ENCODE assay signal across 27 cellular contexts in the genomic region with DNA sequence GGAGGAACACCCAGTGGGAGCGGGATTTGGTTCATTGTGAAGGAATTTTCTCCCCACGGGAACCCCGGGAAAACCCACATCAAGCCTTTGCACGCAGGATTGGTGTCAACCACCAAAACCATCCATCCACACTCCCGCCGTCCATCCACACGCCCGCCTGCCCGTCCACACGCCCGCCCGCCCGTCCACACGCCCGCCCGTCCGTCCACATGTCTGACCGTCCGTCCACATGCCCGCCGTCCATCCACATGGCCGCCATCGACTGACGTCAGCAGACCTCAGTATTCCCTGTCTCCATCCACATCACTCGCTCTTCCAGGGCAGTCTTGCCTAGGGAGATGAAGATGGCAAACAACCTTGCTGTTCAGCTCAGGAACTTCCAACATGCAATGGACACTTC. TPM values are rescaled to one million over a fixed set of nuclear protein-coding genes. Genes with fewer than 3 reads are reported as not detected.
DNase-seq lines count a peak whose midpoint lies in the region; ATAC-seq, FAIRE-seq and TF ChIP-seq lines count a peak whose summit lies in the region.
"Had no signal": no experiment of that assay in that cellular context is flagged by ENCODE, and none has a peak within 500 bp of the region (broad histone marks: within the 10 kb centered on the region; RNA-seq: fewer than 3 reads in every experiment).

No MANE protein-coding gene starts in this region.

- no peaks in the 10 kb centered on the region for H3K23me2 ChIP-seq in H1 (ENCODE audit: low read depth, low read length)

- no peak for TF ChIP-seq POLR2A in GM12892 (IDR thresholded peaks at IDR 0.05; ENCODE audit: low read depth, low read length)
- TF ChIP-seq POLR2A in H1 (IDR thresholded peaks at IDR 0.05; ENCODE audit: control extremely low read depth in 1 of 2, low read depth in 2 of 2, low read length in 2 of 2), result no peak
- no peak for TF ChIP-seq POLR2A in thyroid gland (IDR thresholded peaks at IDR 0.05)

- peak; percentile 37 for DNase-seq in Right ventricle myocardium superior
- no peak for DNase-seq in left cardiac atrium
- DNase-seq in GM12892 (ENCODE audit: insufficient read length), result no peak
- DNase-seq in H1 (ENCODE audit: low read depth in 1 of 2, low spot score in 2 of 2), result no peak
- no peak for DNase-seq in thyroid gland
- DNase-seq in NCI-H1417 treated with DMSO at 0.1 percent for 48 hours (lab: John Stamatoyannopoulos, UW), result no peak
- DNase-seq in stimulated activated CD4-positive, alpha-beta T cell treated with anti-CD3 and anti-CD28 coated beads, Interleukin-2, amount 100 ng/mL, for 24 hours, result no peak
- DNase-seq: activated naive CD4-positive, alpha-beta T cell treated with anti-CD3 and anti-CD28 coated beads, Interleukin-2, amount 50 U/mL, for 16 hours; CD8-positive, alpha-beta memory T cell; cortex of kidney; DMS 273 treated with DMSO at 0.1 percent for 48 hours; EL; endodermal cell; Karpas-422; mesenchymal stem cell; NCI-H146; nucleus accumbens; OCI-M1 had no signal

- no peak overlapping the region for H2BK12ac ChIP-seq in H1 (ENCODE audit: low read depth, low read length)

- no peaks in the 10 kb centered on the region for H3K27me3 ChIP-seq in H1 (replicated peaks in 1 of 4; ENCODE audit: control insufficient read depth in 3 of 4, extremely low read depth in 1 of 4, insufficient read depth in 3 of 4, low read length in 3 of 4)
- no peaks in the 10 kb centered on the region for H3K27me3 ChIP-seq in thyroid gland
- H3K27me3 ChIP-seq: hepatocyte had no signal

- ATAC-seq in Right ventricle myocardium superior (ENCODE audit: poor library complexity) (no peak), left cardiac atrium (no peak)
- ATAC-seq: activated CD4-positive, CD25-positive, alpha-beta regulatory T cell treated with anti-CD3 and anti-CD28 coated beads, Interleukin-2, amount 50 U/mL, for 24 hours; HCT116 had no signal

- no peaks in the 10 kb centered on the region for H4K20me1 ChIP-seq in H1 (replicated peaks in 1 of 2; ENCODE audit: control insufficient read depth in 1 of 2, insufficient read depth in 2 of 2, low read length in 2 of 2)

- peak overlapping the region; percentile 40; the same call in 1 of the 2 replicates for H2BK15ac ChIP-seq in H1 (ENCODE audit: low read length)

- POLR2A ChIA-PET in H1 (lab: Charles Lee; ENCODE audit: partially characterized antibody), result no interaction called here

- no peak for TF ChIP-seq CTCF in H1 (IDR thresholded peaks at IDR 0.05; ENCODE audit: control extremely low read depth in 1 of 3, insufficient read depth in 1 of 3, low read depth in 1 of 3, low read length in 3 of 3)
- TF ChIP-seq CTCF in thyroid gland (IDR thresholded peaks at IDR 0.05), result no peak

- H3K9ac ChIP-seq in H1 (replicated peaks in 1 of 4; ENCODE audit: extremely low read depth in 1 of 4, low read depth in 3 of 4, low read length in 3 of 4), result no peak overlapping the region

- no peak for TF ChIP-seq EP300 in H1 (IDR thresholded peaks at IDR 0.05; ENCODE audit: borderline replicate concordance in 1 of 2, low read depth in 2 of 2, low read length in 2 of 2)

- H3K18ac ChIP-seq in H1 (ENCODE audit: extremely low read depth, low read length), result no peak overlapping the region

- no peak overlapping the region for H4K8ac ChIP-seq in H1 (ENCODE audit: extremely low read depth, insufficient read depth, low read length)

- no peak overlapping the region for H3K27ac ChIP-seq in H1 (ENCODE audit: low read depth, low read length)
- peak overlapping the region; percentile 31 to 77 (median 74) for H3K27ac ChIP-seq in thyroid gland
- H3K27ac ChIP-seq: esophagus muscularis mucosa, hepatocyte, SK-N-MC had no signal

- peak; percentile 21 for FAIRE-seq in GM12892 (lab: Jason Lieb, UNC)
- no peak for FAIRE-seq in H1 (lab: Jason Lieb, UNC)
- FAIRE-seq: astrocyte, frontal cortex, TTC549 had no signal

- H3K4me3 ChIP-seq in H1 (ENCODE audit: extremely low read depth in 1 of 4, insufficient read depth in 2 of 4, low read depth in 3 of 4, low read length in 4 of 4) (no peak overlapping the region), thyroid gland (replicated peaks in 1 of 3) (no peak overlapping the region)
- H3K4me3 ChIP-seq: esophagus muscularis mucosa, hepatocyte, SK-N-MC had no signal

- no peak overlapping the region for H3K14ac ChIP-seq in H1 (ENCODE audit: insufficient read length)

- H3K9me3 ChIP-seq in H1 (ENCODE audit: insufficient read depth in 2 of 2, low read depth in 1 of 2, low read length in 1 of 2) (no peaks in the 10 kb centered on the region), thyroid gland (no peaks in the 10 kb centered on the region)
- H3K9me3 ChIP-seq: esophagus muscularis mucosa had no signal

- H4K91ac ChIP-seq in H1 (replicated peaks; ENCODE audit: insufficient read length, low read length), result no peak overlapping the region

- no peaks in the 10 kb centered on the region for H3K79me2 ChIP-seq in H1 (ENCODE audit: control insufficient read depth in 1 of 2, insufficient read depth in 2 of 2, low read length in 2 of 2)
- H3K79me2 ChIP-seq: hepatocyte had no signal

- no peak overlapping the region for H3K4me2 ChIP-seq in H1 (ENCODE audit: insufficient read depth in 1 of 2, low read depth in 2 of 2, low read length in 2 of 2)
- H3K4me2 ChIP-seq: hepatocyte had no signal

- H3K4me1 ChIP-seq in H1 (replicated peaks in 1 of 4; ENCODE audit: control insufficient read depth in 3 of 4, insufficient read depth in 4 of 4, low read length in 3 of 4) (peaks cover 0 to 14% (median 5%) of the 10 kb centered on the region in 4 experiments; a peak in 6 of 7 replicates), thyroid gland (peaks cover 18 to 66% of the 10 kb centered on the region in 2 donors)

- CTCF ChIA-PET in H1 (lab: Charles Lee; ENCODE audit: partially characterized antibody), result interaction anchor here (1.4 to 3.4 kb wide), 4 partner anchors 15 to 409 kb away, joined by 3 to 25 read pairs (median 7); no protein-coding TSS in a partner anchor

- no peak for TF ChIP-seq RAD21 in H1 (IDR thresholded peaks at IDR 0.05 in 1 of 2, conservative IDR thresholded peaks at IDR 0.05 in 1 of 2; ENCODE audit: low read depth in 2 of 2, low read length in 2 of 2)

- H3K79me1 ChIP-seq in H1 (ENCODE audit: low read depth, low read length), result no peaks in the 10 kb centered on the region

- no peak overlapping the region for H3K4ac ChIP-seq in H1 (replicated peaks; ENCODE audit: insufficient read length, low read depth, low read length)

- 95% methylated on average over 21 of the region's 25 CpGs; no CpG with 5 or more reads in 1 of the 2 experiments for WGBS in H1 (ENCODE audit: extremely low coverage in 1 of 2, insufficient coverage in 1 of 2, insufficient read length in 1 of 2, insufficient replicate concordance in 2 of 2, low coverage in 1 of 2, low lambda C conversion rate in 2 of 2, missing lambda C conversion rate in 1 of 2), 2 experiments
- WGBS in thyroid gland, 2 donors, result 91 to 94% methylated on average over 25 of the region's 25 CpGs

- H2AFZ ChIP-seq in H1 (ENCODE audit: low read length), result no peak overlapping the region
- H2AFZ ChIP-seq: hepatocyte had no signal

- H3K23ac ChIP-seq in H1 (ENCODE audit: insufficient read length), result no peak overlapping the region

- no peak overlapping the region for H2AK5ac ChIP-seq in H1 (ENCODE audit: low read depth, low read length)

- no peaks in the 10 kb centered on the region for H3K36me3 ChIP-seq in H1 (ENCODE audit: control insufficient read depth in 2 of 4, insufficient read depth in 4 of 4, low read length in 3 of 4)
- H3K36me3 ChIP-seq in thyroid gland, result no peaks in the 10 kb centered on the region
- H3K36me3 ChIP-seq: esophagus muscularis mucosa had no signal

- H4K5ac ChIP-seq in H1 (ENCODE audit: insufficient read length, low read depth, low read length), result no peak overlapping the region

- no peak overlapping the region for H2BK5ac ChIP-seq in H1 (ENCODE audit: low read depth, low read length)

- no peak overlapping the region for H2BK20ac ChIP-seq in H1 (ENCODE audit: low read length)

- no peak overlapping the region for H3K56ac ChIP-seq in H1 (replicated peaks; ENCODE audit: insufficient read length, low read depth, low read length)

- intact Hi-C loops in Right ventricle myocardium superior (cut with DNase I), result no loop called here
- intact Hi-C loops in left cardiac atrium (cut with DNase I), result no loop called here
- intact Hi-C loops in thyroid gland (cut with DNase I), result loop anchor here (10.0 kb wide), 1 partner anchor 403 kb away; a partner anchor contains a TSS

- no peak overlapping the region for H2BK120ac ChIP-seq in H1 (replicated peaks; ENCODE audit: low read depth, low read length)

TF ChIP-seq in H1, 55 proteins besides CTCF, POLR2A, EP300 and RAD21 (continues in another document):
- TF ChIP-seq, protein P1, sequence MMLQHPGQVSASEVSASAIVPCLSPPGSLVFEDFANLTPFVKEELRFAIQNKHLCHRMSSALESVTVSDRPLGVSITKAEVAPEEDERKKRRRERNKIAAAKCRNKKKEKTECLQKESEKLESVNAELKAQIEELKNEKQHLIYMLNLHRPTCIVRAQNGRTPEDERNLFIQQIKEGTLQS (IDR thresholded peaks at IDR 0.05; ENCODE audit: insufficient read depth, low read depth, low read length), result no peak

RNA-seq across cellular contexts. Expression of a gene that starts 6.7 kb away (rescaled TPM):
- total RNA-seq in Right ventricle myocardium superior (1.3 TPM), left cardiac atrium (1 to 10 TPM; 1.1 to 2.1 TPM), thyroid gland (1 to 10 TPM; 1.0 to 4.6 (median 2.1) TPM)
- 13.8 TPM for polyA plus RNA-seq in GM12892 (2012; ENCODE audit: missing spikeins)
- total RNA-seq in H1 (2021; fragmentation: NEBNext Ultra II Directional; extraction: Animal tissue kit (Norgen Biotek cat#: 25700)), result not detected in 2 replicates
- 0.11 and 0.28 TPM in 2 replicates for polyA plus RNA-seq in H1 (2011; rRNA removed)
- 0.26 TPM for polyA plus RNA-seq in H1 (2011; cell fraction: cytosol; rRNA removed)
- 0.54 TPM for polyA plus RNA-seq in H1 (2011; cell fraction: nucleus; rRNA removed)
- polyA plus RNA-seq in H1 (2012, experiment 1 of 2), result 0.09 to 0.15 TPM (median 0.15 TPM) in 3 of 4 replicates, not detected in the other
- 0.21 TPM for polyA plus RNA-seq in H1 (2012, experiment 2 of 2)
- polyA plus RNA-seq in H1 (2013, experiment 1 of 2), result not detected
- 0.04 TPM for polyA plus RNA-seq in H1 (2013, experiment 2 of 2)
- polyA minus RNA-seq in H1 (2011; rRNA and poly(A)+ RNA removed), result 0.16 TPM in 1 of 2 replicates, not detected in the other
- polyA minus RNA-seq in H1 (2011; cell fraction: cytosol; rRNA and poly(A)+ RNA removed), result not detected
- polyA minus RNA-seq in H1 (2011; cell fraction: nucleus; rRNA and poly(A)+ RNA removed), result not detected
- total RNA-seq: NCI-H460 had no signal

RNA-seq across cellular contexts. Expression of a gene that starts 51.1 kb away (rescaled TPM):
- 1.6 TPM for total RNA-seq in Right ventricle myocardium superior
- 1 to 10 TPM; 3.2 to 3.3 TPM for total RNA-seq in left cardiac atrium
- polyA plus RNA-seq in GM12892 (2012; ENCODE audit: missing spikeins), result 35.4 TPM
- 48.6 and 49.9 TPM in 2 replicates for total RNA-seq in H1 (2021; fragmentation: NEBNext Ultra II Directional; extraction: Animal tissue kit (Norgen Biotek cat#: 25700))
- 62.4 and 80.6 TPM in 2 replicates for polyA plus RNA-seq in H1 (2011; rRNA removed)
- polyA plus RNA-seq in H1 (2011; cell fraction: cytosol; rRNA removed), result 50.8 TPM
- polyA plus RNA-seq in H1 (2011; cell fraction: nucleus; rRNA removed), result 39.8 TPM
- 37.3 to 58.6 TPM (median 48.3 TPM) in 4 replicates for polyA plus RNA-seq in H1 (2012, experiment 1 of 2)
- 47.6 TPM for polyA plus RNA-seq in H1 (2012, experiment 2 of 2)
- polyA plus RNA-seq in H1 (2013, experiment 1 of 2), result 33.4 TPM
- polyA plus RNA-seq in H1 (2013, experiment 2 of 2), result 33.4 TPM
- polyA minus RNA-seq in H1 (2011; rRNA and poly(A)+ RNA removed), result 29.7 and 32.5 TPM in 2 replicates
- polyA minus RNA-seq in H1 (2011; cell fraction: cytosol; rRNA and poly(A)+ RNA removed), result 32.9 TPM
- 18.1 TPM for polyA minus RNA-seq in H1 (2011; cell fraction: nucleus; rRNA and poly(A)+ RNA removed)
- 1 to 10 TPM; 5.8 to 8.1 (median 7.3) TPM for total RNA-seq in thyroid gland
